28 cellular contexts compared by ENCODE assay signal in the genomic region with DNA sequence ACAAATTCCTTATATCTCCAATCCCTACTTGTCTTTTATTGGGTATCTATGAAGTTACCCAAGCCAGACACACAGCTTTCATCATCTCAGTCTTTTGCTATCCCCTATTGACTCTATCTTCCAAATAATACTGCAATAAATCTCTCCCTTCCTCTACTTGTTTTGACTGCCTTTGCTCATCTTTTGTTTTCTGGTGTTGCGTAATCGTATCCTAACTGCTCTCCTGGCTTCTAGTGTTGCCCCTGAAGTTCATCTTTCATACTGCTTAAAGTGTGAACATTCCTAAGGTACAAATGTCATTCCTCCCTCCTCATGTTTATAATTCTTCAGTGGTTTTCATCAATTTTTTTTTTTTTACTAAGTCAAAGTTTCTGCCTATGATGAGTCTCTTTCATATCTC.
"Had no signal": no experiment of that assay in that cellular context is flagged by ENCODE, and none has a peak within 500 bp of the region (broad histone marks: within the 10 kb centered on the region; RNA-seq: fewer than 3 reads in every experiment).

No MANE protein-coding gene starts in this region.

- H3K4me1 Mint-ChIP-seq: naive thymus-derived CD8-positive, alpha-beta T cell; neural crest cell; stimulated activated effector memory CD8-positive, alpha-beta T cell treated with anti-CD3 and anti-CD28 coated beads, Interleukin-12 subunit alpha, Interleukin-12 subunit beta, amount 100 ng/mL, for 72 hours; stimulated activated naive B cell treated with anti-CD40 and anti-IgM and Interleukin-4, amounts not matched to agents 10 μg/mL and 1 μg/mL and 100 μg/mL, for 72 hours had no signal

- H3K4me2 ChIP-seq: smooth muscle cell had no signal

- H3K4me3 Mint-ChIP-seq: naive thymus-derived CD8-positive, alpha-beta T cell; natural killer cell treated with Interleukin-12 subunit alpha and Interleukin-12 subunit beta and Interleukin-15 and Interleukin-18, amount 100 ng/mL, for 72 hours; nephron progenitor cell; neural crest cell; stimulated activated effector memory CD8-positive, alpha-beta T cell treated with anti-CD3 and anti-CD28 coated beads, Interleukin-12 subunit alpha, Interleukin-12 subunit beta, amount 100 ng/mL, for 72 hours; stimulated activated naive B cell treated with anti-CD40 and anti-IgM and Interleukin-4, amounts not matched to agents 10 μg/mL and 1 μg/mL and 100 μg/mL, for 72 hours; stimulated activated naive CD8-positive, alpha-beta T cell treated with anti-CD3 and anti-CD28 coated beads, Interleukin-15, Interleukin-2, amounts not matched to agents 100 ng/mL and 50 ng/mL, for 24 hours had no signal

- H3K4me1 ChIP-seq: pancreas, prostate gland, spleen, stomach, thyroid gland, tibial nerve, upper lobe of left lung, vagina had no signal

- H3K27me3 ChIP-seq: neutrophil, pancreas, spleen, stomach, thyroid gland, tibial nerve, upper lobe of left lung, vagina had no signal

- DNase-seq: naive thymus-derived CD8-positive, alpha-beta T cell; nephron progenitor cell; nucleus accumbens; pancreas; right cardiac atrium; spleen; stimulated activated CD4-positive, alpha-beta T cell treated with anti-CD3 and anti-CD28 coated beads, Interleukin-12 subunit alpha, Interleukin-12 subunit beta, amount 100 ng/mL, for 4 hours; stimulated activated CD4-positive, alpha-beta T cell treated with anti-CD3 and anti-CD28 coated beads, Interleukin-1b, Interleukin-23, amount 100 ng/mL, for 48 hours; stimulated activated CD4-positive, alpha-beta T cell treated with anti-CD3 and anti-CD28 coated beads, Interleukin-4, amount 100 ng/mL, for 1 hour; stimulated activated naive B cell treated with anti-CD40 and anti-IgM and Interleukin-4, amounts not matched to agents 10 μg/mL and 1 μg/mL and 100 μg/mL, for 72 hours; stimulated activated naive CD4-positive, alpha-beta T cell treated with Interleukin-2 at 50 U/mL for 16 hours; stomach; thyroid gland; trophoblast cell; upper lobe of left lung had no signal

- H3K27ac ChIP-seq: neutrophil, pancreas, prostate gland, skin epidermis, spleen, stomach, thoracic aorta, thyroid gland, tibial nerve, upper lobe of left lung, vagina had no signal

- ATAC-seq: naive thymus-derived CD8-positive, alpha-beta T cell; natural killer cell treated with Interleukin-12 subunit alpha and Interleukin-12 subunit beta and Interleukin-15 and Interleukin-18, amount 100 ng/mL, for 72 hours; pancreas; right cardiac atrium; sciatic nerve; stimulated activated effector memory CD8-positive, alpha-beta T cell treated with anti-CD3 and anti-CD28 coated beads, Interleukin-12 subunit alpha, Interleukin-12 subunit beta, amount 100 ng/mL, for 72 hours; stimulated activated naive B cell treated with anti-CD40 and anti-IgM and Interleukin-4, amounts not matched to agents 10 μg/mL and 1 μg/mL and 100 μg/mL, for 72 hours had no signal

- FAIRE-seq: pancreas, urothelium cell line had no signal

- H3K9me3 ChIP-seq: neutrophil, pancreas, prostate gland, thoracic aorta, thyroid gland, upper lobe of left lung, vagina had no signal

- H3K4me3 ChIP-seq: pancreas, prostate gland, skin epidermis, smooth muscle cell, spleen, stomach, thoracic aorta, thyroid gland, tibial nerve, upper lobe of left lung, vagina had no signal

- H3K27me3 Mint-ChIP-seq: natural killer cell treated with Interleukin-12 subunit alpha and Interleukin-12 subunit beta and Interleukin-15 and Interleukin-18, amount 100 ng/mL, for 72 hours; stimulated activated naive B cell treated with anti-CD40 and anti-IgM and Interleukin-4, amounts not matched to agents 10 μg/mL and 1 μg/mL and 100 μg/mL, for 72 hours; stimulated activated naive CD8-positive, alpha-beta T cell treated with anti-CD3 and anti-CD28 coated beads, Interleukin-15, Interleukin-2, amounts not matched to agents 100 ng/mL and 50 ng/mL, for 24 hours had no signal

- H3K36me3 ChIP-seq: neutrophil, pancreas, prostate gland, spleen, stomach, thoracic aorta, thyroid gland, tibial nerve, upper lobe of left lung, vagina had no signal

- H3K27ac Mint-ChIP-seq: natural killer cell treated with Interleukin-12 subunit alpha and Interleukin-12 subunit beta and Interleukin-15 and Interleukin-18, amount 100 ng/mL, for 72 hours; nephron progenitor cell; stimulated activated effector memory CD8-positive, alpha-beta T cell treated with anti-CD3 and anti-CD28 coated beads, Interleukin-12 subunit alpha, Interleukin-12 subunit beta, amount 100 ng/mL, for 72 hours; stimulated activated naive B cell treated with anti-CD40 and anti-IgM and Interleukin-4, amounts not matched to agents 10 μg/mL and 1 μg/mL and 100 μg/mL, for 72 hours; stimulated activated naive CD8-positive, alpha-beta T cell treated with anti-CD3 and anti-CD28 coated beads, Interleukin-15, Interleukin-2, amounts not matched to agents 100 ng/mL and 50 ng/mL, for 24 hours had no signal

- H3K36me3 Mint-ChIP-seq: naive thymus-derived CD8-positive, alpha-beta T cell; natural killer cell treated with Interleukin-12 subunit alpha and Interleukin-12 subunit beta and Interleukin-15 and Interleukin-18, amount 100 ng/mL, for 72 hours; stimulated activated effector memory CD8-positive, alpha-beta T cell treated with anti-CD3 and anti-CD28 coated beads, Interleukin-12 subunit alpha, Interleukin-12 subunit beta, amount 100 ng/mL, for 72 hours; stimulated activated naive B cell treated with anti-CD40 and anti-IgM and Interleukin-4, amounts not matched to agents 10 μg/mL and 1 μg/mL and 100 μg/mL, for 72 hours had no signal
